Comparison of ENCODE assay signal across 11 cellular contexts in the genomic region with DNA sequence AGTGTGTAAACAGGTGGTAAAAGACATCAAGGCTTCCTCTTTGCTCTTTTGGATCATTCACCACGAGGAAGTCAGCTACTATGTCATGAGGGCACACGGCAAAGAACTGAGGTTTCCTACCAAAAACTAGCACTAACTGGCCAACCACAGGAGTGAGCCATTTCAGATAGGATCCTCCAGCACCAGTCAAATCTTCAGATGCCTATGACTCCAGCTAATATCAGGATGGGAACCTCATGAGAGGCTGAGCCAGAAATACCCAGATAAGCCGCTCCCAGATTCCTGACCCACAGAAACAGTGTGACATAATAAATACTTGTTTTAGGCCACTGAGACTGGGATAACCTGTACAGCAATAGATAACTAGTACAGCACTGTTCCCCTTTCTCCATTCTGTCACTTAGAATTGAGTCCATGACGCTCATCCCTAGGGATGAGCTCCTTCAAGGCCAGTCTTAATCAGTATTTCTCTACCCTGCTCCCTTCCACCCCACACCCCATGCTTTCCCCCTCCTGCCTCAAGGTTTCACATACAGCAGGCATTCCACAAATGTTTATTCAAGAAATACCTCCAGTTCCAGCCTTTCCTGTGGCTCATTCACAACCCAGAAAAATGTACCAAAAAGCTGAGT.
A peak's percentile ranks its signal among the peaks of the same experiment; 100 is the strongest.
DNase-seq lines count a peak whose midpoint lies in the region; ATAC-seq and TF ChIP-seq lines count a peak whose summit lies in the region.
"Had no signal": no experiment of that assay in that cellular context is flagged by ENCODE, and none has a peak within 500 bp of the region (broad histone marks: within the 10 kb centered on the region; RNA-seq: fewer than 3 reads in every experiment).

No MANE protein-coding gene starts in this region.

- peak; percentile 82 for ATAC-seq in PC-3
- no peak for ATAC-seq in GM18909 (IDR thresholded peaks at IDR 0.05; ENCODE audit: poor library complexity, unreplicated experiment)

- H3K9me3 ChIP-seq in PC-3 (ENCODE audit: low read length): no peaks in the 10 kb centered on the region
- H3K9me3 ChIP-seq: thyroid gland had no signal

- CTCF ChIA-PET in PC-3 (lab: Charles Lee): interaction anchor here (0.6 kb wide), 1 partner anchor 17 kb away, joined by 4 read pairs; no protein-coding TSS in a partner anchor

- TF ChIP-seq CTCF in PC-3 (conservative IDR thresholded peaks at IDR 0.05; ENCODE audit: low read depth, low read length): no peak
- TF ChIP-seq CTCF in GM13977 (IDR thresholded peaks at IDR 0.05; ENCODE audit: extremely low read depth, insufficient read depth, missing control alignments): no peak

- no peak overlapping the region for H3K4me3 ChIP-seq in PC-3 (ENCODE audit: low read length)
- H3K4me3 ChIP-seq: thyroid gland had no signal

- DNase-seq in EH (ENCODE audit: low read depth) (peak; percentile 90), PC-3 (peak; percentile 81), fibroblast of peridontal ligament (ENCODE audit: extremely low read depth) (peak; percentile 73), non-pigmented ciliary epithelial cell (ENCODE audit: low read depth) (peak; percentile 71), GM13977 (ENCODE audit: low spot score) (no peak), NCI-H1417 treated with DMSO at 0.1 percent for 48 hours (lab: John Stamatoyannopoulos, UW) (no peak)
- DNase-seq in activated CD4-positive, alpha-beta T cell treated with anti-CD3 and anti-CD28 coated beads for 1 hour: no peak
- DNase-seq: activated B cell treated with CpG ODN at 0.5 μM for 24 hours, DMS79 had no signal

- no TSS peak for BruUV-seq in PC-3 (replicated peaks; lab: Mats Ljungman, UMichigan)

- no peaks in the 10 kb centered on the region for H4K20me1 ChIP-seq in PC-3 (ENCODE audit: low read length)

- H3K36me3 ChIP-seq in PC-3 (ENCODE audit: low read depth, low read length): peaks cover 4% of the 10 kb centered on the region; the same call in 1 of the 2 replicates
- H3K36me3 ChIP-seq: thyroid gland had no signal

- peak overlapping the region; percentile 18; the same call in 1 of the 2 replicates for H2AFZ ChIP-seq in PC-3 (ENCODE audit: low read length)

- intact Hi-C loops in PC-3 (cut with micrococcal nuclease): loop anchor here (5.0 kb wide), 1 partner anchor 64 kb away; no protein-coding TSS in a partner anchor

- peaks cover 56% of the 10 kb centered on the region for H3K4me1 ChIP-seq in PC-3 (ENCODE audit: insufficient read depth, low read length)

- H3K79me2 ChIP-seq in PC-3 (ENCODE audit: low read length): peaks cover 61% of the 10 kb centered on the region

- in situ Hi-C loops in GM13977 (cut with MboI; ENCODE audit: low pct_unique_long_range_greater_than_20kb, low sequenced_read_pairs, unreplicated experiment): no loop called here

- peak overlapping the region; percentile 60 for H3K4me2 ChIP-seq in PC-3 (ENCODE audit: low read length)

- H3K9ac ChIP-seq in PC-3 (ENCODE audit: low read length): no peak overlapping the region

- H3K9me2 ChIP-seq in PC-3 (replicated peaks; ENCODE audit: low read length): no peaks in the 10 kb centered on the region

- H3K27me3 ChIP-seq in PC-3 (ENCODE audit: low read length): no peaks in the 10 kb centered on the region
- H3K27me3 ChIP-seq: thyroid gland had no signal

- H3K27ac ChIP-seq in PC-3 (ENCODE audit: low read length): peak overlapping the region; percentile 42
- H3K27ac ChIP-seq: thyroid gland had no signal

- POLR2A ChIA-PET in PC-3 (lab: Charles Lee; ENCODE audit: unreplicated experiment): interaction anchor here (0.6 kb wide), 2 partner anchors 41 to 263 kb away, joined by 5 to 9 read pairs; no protein-coding TSS in a partner anchor

- H3F3A ChIP-seq in PC-3 (ENCODE audit: low read length, unreplicated experiment): no peaks in the 10 kb centered on the region

Comparison
In these comparisons a context has a peak if more than half of its experiments do, and no peak if none do; other contexts are left out.
1. DNase-seq: peak in EH (single experiment), PC-3 (single experiment), fibroblast of peridontal ligament (single experiment) and non-pigmented ciliary epithelial cell (single experiment); none in activated CD4-positive, alpha-beta T cell treated with anti-CD3 and anti-CD28 coated beads for 1 hour (single experiment), GM13977 (single experiment) and NCI-H1417 treated with DMSO at 0.1 percent for 48 hours (single experiment).